ENCODE assay signal across 11 cellular contexts in the genomic region with DNA sequence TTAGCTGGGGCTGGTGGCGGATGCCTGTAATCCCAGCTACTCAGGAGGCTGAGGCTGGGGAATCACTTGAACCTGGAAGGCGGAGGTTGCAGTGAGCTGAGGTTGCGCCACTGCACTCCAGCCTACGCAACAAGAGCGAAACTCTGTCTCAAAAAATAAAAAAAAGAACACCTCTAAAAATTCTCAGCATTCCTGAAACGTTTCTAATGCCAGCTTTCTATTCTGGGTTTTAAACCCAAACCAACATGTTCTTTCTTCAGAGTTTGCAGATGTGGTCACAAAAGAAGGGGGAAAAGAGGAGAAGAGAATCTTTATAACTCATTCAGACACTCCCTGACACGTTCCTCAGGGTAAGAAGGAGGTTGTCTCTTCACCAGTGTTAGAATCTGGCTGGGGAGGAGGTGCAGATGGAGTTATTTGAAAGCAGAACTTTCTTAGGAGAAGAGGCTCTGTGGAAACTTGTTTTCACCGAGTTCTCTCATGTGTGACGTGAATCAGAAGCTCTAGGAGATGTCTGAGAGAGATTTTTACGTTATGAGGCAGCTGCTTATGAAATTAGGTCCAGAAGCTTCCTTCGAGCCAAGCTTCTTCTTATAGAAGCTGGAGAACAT. TPM values are rescaled to one million over a fixed set of nuclear protein-coding genes. Genes with fewer than 3 reads are reported as not detected.
DNase-seq lines count a peak whose midpoint lies in the region; ATAC-seq and TF ChIP-seq lines count a peak whose summit lies in the region.
"Had no signal": no experiment of that assay in that cellular context is flagged by ENCODE, and none has a peak within 500 bp of the region (broad histone marks: within the 10 kb centered on the region; RNA-seq: fewer than 3 reads in every experiment).

No MANE protein-coding gene starts in this region.

- peak overlapping the region; percentile 90 for H3K4me2 ChIP-seq in OCI-LY7 (ENCODE audit: low read length)

- peaks cover 4% of the 10 kb centered on the region for H3K36me3 Mint-ChIP-seq in Caco-2 (ENCODE audit: insufficient read depth, unreplicated experiment)
- no peaks in the 10 kb centered on the region for H3K36me3 Mint-ChIP-seq in CD4-positive, alpha-beta T cell (ENCODE audit: low read depth)

- no peaks in the 10 kb centered on the region for H4K20me1 ChIP-seq in OCI-LY7 (ENCODE audit: insufficient read depth, low read length)

- no peak for ATAC-seq in GM21515 (IDR thresholded peaks at IDR 0.05; ENCODE audit: unreplicated experiment)
- ATAC-seq in CD4-positive, alpha-beta T cell (ENCODE audit: poor library complexity), result no peak
- ATAC-seq: left colon had no signal

- H3K27me3 ChIP-seq in Caco-2 (replicated peaks; ENCODE audit: control insufficient read depth, insufficient read depth, low read length), result no peaks in the 10 kb centered on the region
- no peaks in the 10 kb centered on the region for H3K27me3 ChIP-seq in sigmoid colon
- no peaks in the 10 kb centered on the region for H3K27me3 ChIP-seq in CD4-positive, alpha-beta T cell (ENCODE audit: control insufficient read depth, insufficient read depth, low read length)

- H3K27ac ChIP-seq in OCI-LY7 (ENCODE audit: low read depth, low read length, poor library complexity, severe bottlenecking) (peak overlapping the region; percentile 93), sigmoid colon (peak overlapping the region; percentile 58 to 80 (median 68))
- H3K27ac ChIP-seq in CD4-positive, alpha-beta T cell (ENCODE audit: low read depth, low read length), result no peak overlapping the region

- peak in 1 of 4 donors; percentile 14 for TF ChIP-seq EP300 in sigmoid colon (IDR thresholded peaks at IDR 0.05)

- TF ChIP-seq CTCF in Caco-2 (IDR thresholded peaks at IDR 0.05; ENCODE audit: insufficient read depth in 1 of 2, low read depth in 1 of 2, low read length in 1 of 2, severe bottlenecking in 1 of 2, unreplicated experiment in 1 of 2) (no peak), OCI-LY7 (conservative IDR thresholded peaks at IDR 0.05; ENCODE audit: low read length) (no peak), fibroblast of mammary gland (conservative IDR thresholded peaks at IDR 0.05; ENCODE audit: control insufficient read depth, insufficient read depth, low read depth, low read length) (no peak), sigmoid colon (IDR thresholded peaks at IDR 0.05) (no peak)
- TF ChIP-seq CTCF in CD4-positive, alpha-beta T cell (IDR thresholded peaks at IDR 0.05), result no peak

- H3K36me3 ChIP-seq in Caco-2 (ENCODE audit: control insufficient read depth, insufficient read depth, low read length), result no peaks in the 10 kb centered on the region
- no peaks in the 10 kb centered on the region for H3K36me3 ChIP-seq in OCI-LY7 (ENCODE audit: insufficient read depth, low read length)
- no peaks in the 10 kb centered on the region for H3K36me3 ChIP-seq in sigmoid colon

- intact Hi-C loops in Caco-2 (cut with micrococcal nuclease; ENCODE audit: unreplicated experiment) (no loop called here), OCI-LY7 (cut with micrococcal nuclease; ENCODE audit: unreplicated experiment) (loop anchor here (1.0 kb wide), 1 partner anchor 28 kb away; a partner anchor contains a TSS), sigmoid colon (cut with DNase I) (no loop called here)
- intact Hi-C loops in CD4-positive, alpha-beta T cell (cut with DNase I, micrococcal nuclease), result no loop called here

- peak overlapping the region; percentile 70 for H3K27ac Mint-ChIP-seq in Caco-2 (ENCODE audit: unreplicated experiment)
- H3K27ac Mint-ChIP-seq in CD4-positive, alpha-beta T cell, result no peak overlapping the region

- 66 to 76% methylated on average over 11 of the region's 11 CpGs for WGBS in sigmoid colon, 2 donors

- BruUV-seq in Caco-2 (replicated peaks; lab: Mats Ljungman, UMichigan), result no TSS peak
- no TSS peak for BruUV-seq in OCI-LY7 (replicated peaks; lab: Mats Ljungman, UMichigan)

- H3K9me3 ChIP-seq in Caco-2 (no peaks in the 10 kb centered on the region), OCI-LY7 (ENCODE audit: low read length) (no peaks in the 10 kb centered on the region), sigmoid colon (no peaks in the 10 kb centered on the region)
- H3K9me3 ChIP-seq in CD4-positive, alpha-beta T cell (ENCODE audit: control insufficient read depth, low read length), result no peaks in the 10 kb centered on the region

- peak overlapping the region; percentile 42 for H3K4me3 Mint-ChIP-seq in Caco-2 (ENCODE audit: unreplicated experiment)
- H3K4me3 Mint-ChIP-seq in CD4-positive, alpha-beta T cell, result no peak overlapping the region

- peak in 1 of 2 experiments; percentile 41 for DNase-seq in Caco-2
- DNase-seq in OCI-LY7 (ENCODE audit: low spot score), result peak; percentile 88
- DNase-seq in fibroblast of mammary gland (ENCODE audit: low read depth), result peak; percentile 75
- DNase-seq in sigmoid colon, result no peak
- no peak for DNase-seq in medulla oblongata (ENCODE audit: extremely low spot score)
- DNase-seq in NCI-H1105 treated with DMSO at 0.1 percent for 48 hours (lab: John Stamatoyannopoulos, UW), result no peak
- DNase-seq in CD4-positive, alpha-beta T cell, result no peak
- DNase-seq: activated CD8-positive, alpha-beta memory T cell treated with anti-CD3 and anti-CD28 coated beads for 24 hours; left colon had no signal

- H3K4me1 ChIP-seq in Caco-2 (peaks cover 9% of the 10 kb centered on the region; the same call in 1 of the 2 replicates), OCI-LY7 (ENCODE audit: insufficient read depth, low read length, poor library complexity, severe bottlenecking) (peaks cover 75% of the 10 kb centered on the region), sigmoid colon (peaks cover 0 to 14% (median 12%) of the 10 kb centered on the region in 4 donors)

- no peaks in the 10 kb centered on the region for H3K79me2 ChIP-seq in OCI-LY7 (ENCODE audit: insufficient read depth, low read depth, low read length)

- H3K9me2 ChIP-seq in OCI-LY7 (ENCODE audit: insufficient read depth, low read length), result no peaks in the 10 kb centered on the region

- peak overlapping the region; percentile 58; the same call in 1 of the 2 replicates for H2AFZ ChIP-seq in OCI-LY7 (ENCODE audit: low read length)

- no peaks in the 10 kb centered on the region for H3K27me3 Mint-ChIP-seq in Caco-2 (ENCODE audit: insufficient read depth, unreplicated experiment)
- H3K27me3 Mint-ChIP-seq in CD4-positive, alpha-beta T cell, result peaks cover 4% of the 10 kb centered on the region

- no peak overlapping the region for H3K4me3 ChIP-seq in Caco-2 (ENCODE audit: low read depth, low read length)
- peak overlapping the region; percentile 62 for H3K4me3 ChIP-seq in OCI-LY7 (ENCODE audit: low read depth, low read length, poor library complexity, severe bottlenecking)
- H3K4me3 ChIP-seq in fibroblast of mammary gland (ENCODE audit: control insufficient read depth, low read depth, low read length), result no peak overlapping the region
- peak overlapping the region in 1 of 4 donors; percentile 22 for H3K4me3 ChIP-seq in sigmoid colon

- CTCF ChIA-PET in Caco-2 (lab: Charles Lee), result no interaction called here
- CTCF ChIA-PET in OCI-LY7 (lab: Charles Lee; ENCODE audit: unreplicated experiment), result interaction anchor here (1.2 to 1.5 kb wide), 3 partner anchors 15 to 120 kb away, joined by 3 to 14 read pairs (median 4); a partner anchor contains a TSS
- CTCF ChIA-PET in CD4-positive, alpha-beta T cell (lab: Charles Lee), result no interaction called here

- H3K4me1 Mint-ChIP-seq in Caco-2 (ENCODE audit: low read depth, unreplicated experiment), result no peaks in the 10 kb centered on the region
- no peaks in the 10 kb centered on the region for H3K4me1 Mint-ChIP-seq in CD4-positive, alpha-beta T cell (ENCODE audit: low read depth)

- no peak for TF ChIP-seq POLR2A in sigmoid colon (IDR thresholded peaks at IDR 0.05)

- H3K9me3 Mint-ChIP-seq in Caco-2 (ENCODE audit: unreplicated experiment), result no peaks in the 10 kb centered on the region
- H3K9me3 Mint-ChIP-seq in CD4-positive, alpha-beta T cell, result no peaks in the 10 kb centered on the region

- POLR2A ChIA-PET in Caco-2 (lab: Charles Lee), result no interaction called here
- POLR2A ChIA-PET in OCI-LY7 (lab: Charles Lee), result interaction anchor here (0.5 to 7.4 kb wide), 16 partner anchors 11 to 405 kb away, joined by 3 to 77 read pairs (median 4); a partner anchor contains a TSS
- POLR2A ChIA-PET in CD4-positive, alpha-beta T cell (lab: Charles Lee), result no interaction called here

RNA-seq across cellular contexts. Expression of a gene that starts 17.8 kb away (rescaled TPM):
- total RNA-seq in Caco-2 (2022), result not detected in 2 replicates
- total RNA-seq in OCI-LY7 (2014; rRNA removed; shearing (Covaris generic)), result 11.2 and 14.1 TPM in 2 replicates
- 13.2 and 17.0 TPM in 2 replicates for total RNA-seq in OCI-LY7 (2022)
- not detected for total RNA-seq in sigmoid colon
- 1 to 10 TPM in 1 of 3 donors, under 1 TPM in 1, not detected in 1; 0.23 to 4.2 TPM for polyA plus RNA-seq in sigmoid colon
- under 1 TPM in 1 of 2 experiments, not detected in 1; 0.05 TPM for total RNA-seq in CD4-positive, alpha-beta T cell
- total RNA-seq: dermis microvascular lymphatic vessel endothelial cell had no signal

RNA-seq across cellular contexts. Expression of a gene that starts 28.7 kb away (rescaled TPM):
- total RNA-seq in Caco-2 (2022) (89.8 and 93.7 TPM in 2 replicates), OCI-LY7 (2022) (198 and 210 TPM in 2 replicates), sigmoid colon (100 to 1,000 TPM; 111 to 198 (median 154) TPM)
- 129 and 143 TPM in 2 replicates for total RNA-seq in OCI-LY7 (2014; rRNA removed; shearing (Covaris generic))
- 100 to 1,000 TPM; 104 to 223 (median 162) TPM for polyA plus RNA-seq in sigmoid colon
- total RNA-seq in CD4-positive, alpha-beta T cell, result 100 to 1,000 TPM; 172 to 183 TPM

RNA-seq across cellular contexts. Expression of a gene that starts 49.2 kb away (rescaled TPM):
- total RNA-seq in Caco-2 (2022) (128 and 133 TPM in 2 replicates), OCI-LY7 (2022) (335 and 394 TPM in 2 replicates), sigmoid colon (100 to 1,000 TPM in 1 of 4 donors, 10 to 100 TPM in 3; 80.6 to 105 (median 93.9) TPM)
- 229 and 293 TPM in 2 replicates for total RNA-seq in OCI-LY7 (2014; rRNA removed; shearing (Covaris generic))
- 10 to 100 TPM; 42.6 to 61.5 (median 55.9) TPM for polyA plus RNA-seq in sigmoid colon
- 100 to 1,000 TPM; 346 to 356 TPM for total RNA-seq in CD4-positive, alpha-beta T cell

Comparison
In these comparisons a context has a peak if more than half of its experiments do, and no peak if none do; other contexts are left out.
1. DNase-seq: peak in OCI-LY7 (single experiment) and fibroblast of mammary gland (single experiment); none in sigmoid colon (single experiment), medulla oblongata (single experiment), NCI-H1105 treated with DMSO at 0.1 percent for 48 hours (single experiment) and CD4-positive, alpha-beta T cell (0 of 10).
2. RNA of a gene that starts 17.8 kb away (total RNA-seq): 11.2 to 17.0 TPM in OCI-LY7; 0.05 TPM in CD4-positive, alpha-beta T cell, not detected in Caco-2 and not detected in sigmoid colon; every median in the first group is over 10 times any median in the second.